9 cellular contexts compared by ENCODE assay signal in genomic region chr1:86434031-86434430, GRCh38. TPM values are rescaled to one million over a fixed set of nuclear protein-coding genes. Genes with fewer than 3 reads are reported as not detected.
"Had no signal": no experiment of that assay in that cellular context is flagged by ENCODE, and none has a peak within 500 bp of the region (broad histone marks: within the 10 kb centered on the region; RNA-seq: fewer than 3 reads in every experiment).

No MANE protein-coding gene starts in this region.

- H3K4me3 ChIP-seq: GM23338, K562 had no signal

- ATAC-seq: GM23338, K562 had no signal

- H3K4me2 ChIP-seq: GM23338 had no signal

- H2AFZ ChIP-seq: GM23338 had no signal

- FAIRE-seq: H1, H54, HTR-8/SVneo, K562 had no signal

- DNase-seq: H9, HCEC 1CT, IMR-90 had no signal

RNA-seq across cellular contexts. Expression of gene CLCA2, which starts 10.1 kb away (rescaled TPM):
- total RNA-seq: GM23338, H1, H9, HT-29, K562 had no signal
- polyA plus RNA-seq: GM23338, H1 had no signal

RNA-seq across cellular contexts. Expression of gene CLCA1, which starts 34.7 kb away (rescaled TPM):
- total RNA-seq: GM23338, H1, H9, HT-29, IMR-90 had no signal
- polyA plus RNA-seq: GM23338, H1, IMR-90 had no signal
